In the genomic region with DNA sequence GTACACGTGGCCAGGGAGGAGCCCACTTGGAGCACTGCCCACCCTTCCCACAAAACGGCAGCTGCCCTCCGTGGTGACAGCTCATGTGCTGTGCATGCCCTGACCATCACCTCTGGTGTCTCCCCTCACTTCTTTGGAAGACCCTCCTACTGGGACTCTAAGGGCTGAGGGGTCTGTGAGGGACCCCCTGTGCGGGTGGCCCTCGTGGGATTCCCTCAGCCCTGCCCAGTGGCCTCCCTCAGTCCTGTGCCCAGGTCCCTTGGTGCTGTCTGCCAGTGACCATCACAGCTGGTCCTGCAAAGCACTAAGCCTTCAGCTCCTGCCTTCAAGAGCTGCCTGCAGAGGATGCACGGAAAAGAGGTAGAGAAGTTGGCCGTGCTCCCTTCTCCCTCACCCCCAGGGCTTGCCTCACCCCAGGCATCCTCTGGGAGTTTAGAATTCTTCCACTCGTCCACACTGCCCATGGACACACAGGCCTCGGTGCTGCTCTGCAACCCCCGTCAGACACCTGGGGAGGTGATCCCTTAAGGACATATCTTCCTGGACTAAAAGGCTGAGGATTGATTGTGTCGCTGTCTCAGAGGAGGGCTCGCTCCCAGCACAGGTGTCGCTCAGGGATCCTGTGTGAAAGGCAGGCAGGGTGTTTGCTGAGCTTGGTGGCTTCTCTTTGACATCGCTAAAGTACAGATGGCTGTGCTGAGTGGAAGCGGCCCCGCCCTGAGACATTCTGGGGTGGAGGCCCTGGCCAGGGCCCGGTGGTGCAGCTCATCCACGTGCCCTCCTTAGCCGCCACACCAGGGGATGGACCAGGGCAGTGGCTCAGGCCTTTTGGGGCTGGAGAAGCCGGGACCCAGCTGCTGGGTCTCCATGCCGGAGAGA, we compare ENCODE assay signal across 18 cellular contexts.
"Had no signal": no experiment of that assay in that cellular context is flagged by ENCODE, and none has a peak within 500 bp of the region (broad histone marks: within the 10 kb centered on the region; RNA-seq: fewer than 3 reads in every experiment).

No MANE protein-coding gene starts in this region.

- H3K79me2 ChIP-seq: parathyroid adenoma had no signal

- H3K4me3 ChIP-seq: colonic mucosa, esophagus squamous epithelium, lower lobe of right lung, neural progenitor cell had no signal

- H3K4me1 ChIP-seq: colonic mucosa, foreskin keratinocyte, parathyroid adenoma had no signal

- H2AFZ ChIP-seq: neural progenitor cell, parathyroid adenoma had no signal

- H3K4me2 ChIP-seq: neural progenitor cell had no signal

- H3K9me3 ChIP-seq: colonic mucosa, esophagus squamous epithelium, lower lobe of right lung had no signal

- H3K36me3 ChIP-seq: colonic mucosa, esophagus squamous epithelium, lower lobe of right lung, neural progenitor cell had no signal

- H3K27ac ChIP-seq: colonic mucosa, esophagus squamous epithelium, foreskin keratinocyte, lower lobe of right lung, neural progenitor cell, parathyroid adenoma had no signal

- H3K9ac ChIP-seq: neural progenitor cell, parathyroid adenoma had no signal

- H3K27me3 ChIP-seq: colonic mucosa, foreskin keratinocyte, neural progenitor cell had no signal

- DNase-seq: activated CD4-positive, alpha-beta T cell treated with anti-CD3 and anti-CD28 coated beads, Interleukin-2, amount 10 ng/mL, durations not matched to agents 24 days and 14 days; activated CD4-positive, CD25-positive, alpha-beta regulatory T cell; activated gamma-delta T cell treated with Interleukin-2 at 50 U/mL for 16 hours; amniotic stem cell; caudate nucleus; colonic mucosa; effector CD4-positive, alpha-beta T cell; esophagus squamous epithelium; foreskin keratinocyte; glutamatergic neuron; hypothalamus; kidney glomerular epithelial cell; lower lobe of right lung; small intestine; stimulated activated CD4-positive, alpha-beta T cell treated with anti-CD3 and anti-CD28 coated beads, Interleukin-4, amount 100 ng/mL, for 24 hours; stimulated activated naive CD4-positive, alpha-beta T cell had no signal
